In the genomic region with DNA sequence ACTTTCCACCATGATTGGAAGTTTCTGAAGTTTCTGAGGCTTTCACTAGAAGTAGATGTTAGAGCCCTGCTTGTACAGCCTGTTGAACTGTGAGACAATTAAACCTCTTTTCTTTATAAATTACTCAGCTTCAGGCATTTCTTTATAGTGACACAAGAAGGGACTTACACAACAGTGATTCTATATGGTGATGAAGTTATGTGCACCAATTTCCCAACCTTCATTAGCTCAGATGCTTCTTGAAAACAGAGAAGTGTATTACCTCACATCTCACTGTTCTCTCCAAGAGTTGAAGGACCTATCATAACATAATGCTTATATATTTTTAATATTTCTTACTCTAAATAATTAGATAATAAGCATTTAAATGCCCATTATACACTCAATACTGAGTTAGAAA, we compare ENCODE assay signal across 31 cellular contexts.
"Had no signal": no experiment of that assay in that cellular context is flagged by ENCODE, and none has a peak within 500 bp of the region (broad histone marks: within the 10 kb centered on the region; RNA-seq: fewer than 3 reads in every experiment).

No MANE protein-coding gene starts in this region.

- H3K27me3 ChIP-seq: left lung, neural progenitor cell, neutrophil, pancreas, stomach, testis, thyroid gland, transverse colon, upper lobe of left lung, vagina had no signal

- FAIRE-seq: islet of Langerhans, kidney, pancreas had no signal

- H3K4me3 Mint-ChIP-seq: mesothelial cell of epicardium; naive B cell; natural killer cell; nephron progenitor cell; neural progenitor cell; stimulated activated naive B cell treated with anti-CD40 and anti-IgM and Interleukin-4, amounts not matched to agents 10 μg/mL and 1 μg/mL and 100 μg/mL, for 72 hours had no signal

- H3K4me3 ChIP-seq: left lung, lower lobe of right lung, neural progenitor cell, pancreas, prostate gland, skin epidermis, stomach, testis, thyroid gland, transverse colon, upper lobe of left lung, vagina had no signal

- H2AFZ ChIP-seq: neural progenitor cell had no signal

- H3K9ac ChIP-seq: neural progenitor cell had no signal

- H3K27ac Mint-ChIP-seq: mesothelial cell of epicardium; natural killer cell; nephron progenitor cell; neural progenitor cell; stimulated activated naive B cell treated with anti-CD40 and anti-IgM and Interleukin-4, amounts not matched to agents 10 μg/mL and 1 μg/mL and 100 μg/mL, for 72 hours had no signal

- H3K4me2 ChIP-seq: neural progenitor cell had no signal

- H3K36me3 Mint-ChIP-seq: naive B cell; natural killer cell; neural progenitor cell; stimulated activated naive B cell treated with anti-CD40 and anti-IgM and Interleukin-4, amounts not matched to agents 10 μg/mL and 1 μg/mL and 100 μg/mL, for 72 hours had no signal

- DNase-seq: kidney; left colon; left lung; lower lobe of right lung; mesendoderm; naive B cell; natural killer cell; nephron progenitor cell; occipital lobe; pancreas; retina; right cardiac atrium; stimulated activated CD4-positive, alpha-beta T cell treated with anti-CD3 and anti-CD28 coated beads, Interleukin-12 subunit alpha, Interleukin-12 subunit beta, amount 100 ng/mL, for 4 hours; stimulated activated CD4-positive, alpha-beta T cell treated with anti-CD3 and anti-CD28 coated beads, Interleukin-15, amount 100 ng/mL, for 24 hours; stimulated activated CD4-positive, alpha-beta T cell treated with anti-CD3 and anti-CD28 coated beads, Interleukin-2, amount 100 ng/mL, for 24 hours; stimulated activated CD4-positive, alpha-beta T cell treated with anti-CD3 and anti-CD28 coated beads, Interleukin-4, amount 100 ng/mL, for 1 hour; stimulated activated naive B cell treated with anti-CD40 and anti-IgM and Interleukin-4, amounts not matched to agents 10 μg/mL and 1 μg/mL and 100 μg/mL, for 72 hours; stimulated activated naive CD8-positive, alpha-beta T cell treated with anti-CD3 and anti-CD28 coated beads, Interleukin-15, Interleukin-2, amounts not matched to agents 100 U/mL and 50 U/mL, for 24 hours; stomach; testis; thyroid gland; transverse colon; upper lobe of left lung had no signal

- H3K27ac ChIP-seq: left lung, lower lobe of right lung, neural progenitor cell, neutrophil, pancreas, prostate gland, skin epidermis, stomach, testis, thyroid gland, transverse colon, upper lobe of left lung, vagina had no signal

- H3K9me3 Mint-ChIP-seq: nephron progenitor cell had no signal

- ATAC-seq: left colon; left lung; lower lobe of right lung; natural killer cell; pancreas; right cardiac atrium; sciatic nerve; stimulated activated naive B cell treated with anti-CD40 and anti-IgM and Interleukin-4, amounts not matched to agents 10 μg/mL and 1 μg/mL and 100 μg/mL, for 72 hours; stimulated activated naive CD8-positive, alpha-beta T cell treated with anti-CD3 and anti-CD28 coated beads, Interleukin-15, Interleukin-2, amounts not matched to agents 100 U/mL and 50 U/mL, for 24 hours had no signal

- H3K9me3 ChIP-seq: lower lobe of right lung, pancreas, prostate gland, testis, thyroid gland, transverse colon, upper lobe of left lung, vagina had no signal

- H3K4me1 ChIP-seq: left lung, lower lobe of right lung, pancreas, prostate gland, stomach, testis, thyroid gland, transverse colon, upper lobe of left lung had no signal

- H3K4me1 Mint-ChIP-seq: naive B cell; natural killer cell; neural progenitor cell; stimulated activated naive B cell treated with anti-CD40 and anti-IgM and Interleukin-4, amounts not matched to agents 10 μg/mL and 1 μg/mL and 100 μg/mL, for 72 hours had no signal

- H3K36me3 ChIP-seq: left lung, lower lobe of right lung, neural progenitor cell, neutrophil, pancreas, prostate gland, stomach, thyroid gland, transverse colon, upper lobe of left lung, vagina had no signal

- H3K27me3 Mint-ChIP-seq: naive B cell; stimulated activated naive B cell treated with anti-CD40 and anti-IgM and Interleukin-4, amounts not matched to agents 10 μg/mL and 1 μg/mL and 100 μg/mL, for 72 hours had no signal
